16 cellular contexts compared by ENCODE assay signal in genomic region chr12:68785823-68786222, GRCh38. TPM values are rescaled to one million over a fixed set of nuclear protein-coding genes. Genes with fewer than 3 reads are reported as not detected.
DNase-seq lines count a peak whose midpoint lies in the region; TF ChIP-seq lines count a peak whose summit lies in the region.
"Had no signal": no experiment of that assay in that cellular context is flagged by ENCODE, and none has a peak within 500 bp of the region (broad histone marks: within the 10 kb centered on the region; RNA-seq: fewer than 3 reads in every experiment).

No MANE protein-coding gene starts in this region.

- H3K36me3 ChIP-seq in GM23248 (ENCODE audit: low read depth) (no peaks in the 10 kb centered on the region), adipocyte (ENCODE audit: control insufficient read depth, insufficient read depth, low read length, severe bottlenecking) (no peaks in the 10 kb centered on the region), liver (ENCODE audit: control insufficient read depth in 4 of 4, insufficient read depth in 3 of 4, low read depth in 1 of 4, low read length in 3 of 4) (no peaks in the 10 kb centered on the region), transverse colon (no peaks in the 10 kb centered on the region), prostate gland (no peaks in the 10 kb centered on the region), H7 (replicated peaks; ENCODE audit: control insufficient read depth, insufficient read depth, low read length) (no peaks in the 10 kb centered on the region)

- no peaks in the 10 kb centered on the region for H3K79me2 ChIP-seq in GM23248 (ENCODE audit: insufficient read depth)

- WGBS in GM23248 (ENCODE audit: low coverage in 1 of 2, low lambda C conversion rate in 2 of 2, missing lambda C conversion rate in 2 of 2), 2 experiments, result 81 to 88% methylated on average over 5 of the region's 5 CpGs
- 42% methylated on average over 5 of the region's 5 CpGs for WGBS in liver
- WGBS in transverse colon (ENCODE audit: low coverage in 1 of 2), 2 donors, result 81 to 90% methylated on average over 5 of the region's 5 CpGs
- WGBS in prostate gland, result 92% methylated on average over 5 of the region's 5 CpGs

- H3F3A ChIP-seq in GM23248 (ENCODE audit: insufficient read depth), result peaks cover 19% of the 10 kb centered on the region

- 0 out of 2 replicates have a peak overlapping the region, but pooled peaks have one; percentile 21 for H3K27ac ChIP-seq in GM23248
- peak overlapping the region; percentile 4 to 46 for H3K27ac ChIP-seq in liver (ENCODE audit: low read depth in 1 of 2, low read length in 2 of 2)
- H3K27ac ChIP-seq in transverse colon, result peak overlapping the region in 3 of 4 donors; percentile 21 to 64 (median 60)
- H3K27ac ChIP-seq in prostate gland, result no peak overlapping the region
- H3K27ac ChIP-seq: PC-9 had no signal

- intact Hi-C loops in transverse colon (cut with DNase I; ENCODE audit: low total_unique reads) (no loop called here), prostate gland (cut with DNase I) (no loop called here)

- H3K27me3 ChIP-seq in GM23248 (replicated peaks; ENCODE audit: insufficient read depth) (no peaks in the 10 kb centered on the region), adipocyte (replicated peaks; ENCODE audit: control insufficient read depth, insufficient read depth, low read length) (no peaks in the 10 kb centered on the region), liver (ENCODE audit: control insufficient read depth in 4 of 4, insufficient read depth in 4 of 4, low read length in 3 of 4) (no peaks in the 10 kb centered on the region), transverse colon (no peaks in the 10 kb centered on the region), prostate gland (replicated peaks; ENCODE audit: insufficient read depth) (no peaks in the 10 kb centered on the region), H7 (ENCODE audit: control insufficient read depth, insufficient read depth, low read length) (no peaks in the 10 kb centered on the region)

- no peak for TF ChIP-seq RAD21 in liver (IDR thresholded peaks at IDR 0.05)

- H2AFZ ChIP-seq in GM23248, result 0 out of 2 replicates have a peak overlapping the region, but pooled peaks have one; percentile 5
- H2AFZ ChIP-seq: PC-9 had no signal

- no peak for TF ChIP-seq EP300 in transverse colon (IDR thresholded peaks at IDR 0.05; ENCODE audit: low read depth)

- H4K20me1 ChIP-seq in GM23248 (ENCODE audit: insufficient read depth), result no peaks in the 10 kb centered on the region

- TF ChIP-seq CTCF in liver (IDR thresholded peaks at IDR 0.05; ENCODE audit: low read depth, low read length, missing input control), result no peak
- TF ChIP-seq CTCF in transverse colon (IDR thresholded peaks at IDR 0.05), result no peak
- no peak for TF ChIP-seq CTCF in prostate gland (IDR thresholded peaks at IDR 0.05)

- no peak for DNase-seq in GM23248
- DNase-seq in adipocyte (ENCODE audit: low read depth), result no peak
- DNase-seq in transverse colon, result no peak
- DNase-seq in prostate gland (ENCODE audit: low spot score), result no peak
- DNase-seq in iPS-NIHi11 (ENCODE audit: low spot score), result no peak
- DNase-seq in H7, result no peak
- DNase-seq in KBM-7, result no peak
- DNase-seq: Calu3; CD4-positive, alpha-beta memory T cell; DMS53; NCI-H1417; NCI-H187 treated with DMSO at 0.1 percent for 48 hours; NCI-H446; NCI-H69; PC-9 had no signal

- H3K4me3 ChIP-seq in GM23248 (no peak overlapping the region), adipocyte (ENCODE audit: low read length) (peak overlapping the region; percentile 46), liver (ENCODE audit: low read depth in 1 of 3, low read length in 3 of 3) (no peak overlapping the region), transverse colon (no peak overlapping the region), prostate gland (no peak overlapping the region), H7 (ENCODE audit: insufficient read depth, low read depth, low read length) (no peak overlapping the region)
- H3K4me3 ChIP-seq: PC-9 had no signal

- no peaks in the 10 kb centered on the region for H3K9me3 ChIP-seq in GM23248 (ENCODE audit: low read depth)
- no peaks in the 10 kb centered on the region for H3K9me3 ChIP-seq in adipocyte (ENCODE audit: control insufficient read depth, low read length)
- no peaks in the 10 kb centered on the region for H3K9me3 ChIP-seq in liver (ENCODE audit: control insufficient read depth in 4 of 4, low read length in 3 of 4)
- H3K9me3 ChIP-seq in transverse colon, result no peaks in the 10 kb centered on the region
- H3K9me3 ChIP-seq in prostate gland, result no peaks in the 10 kb centered on the region

- no peak overlapping the region for H3K4me2 ChIP-seq in GM23248 (ENCODE audit: unreplicated experiment)
- H3K4me2 ChIP-seq: PC-9 had no signal

- H3K9ac ChIP-seq in GM23248, result no peak overlapping the region
- peak overlapping the region; percentile 30 for H3K9ac ChIP-seq in adipocyte (ENCODE audit: low read length)
- no peak overlapping the region for H3K9ac ChIP-seq in liver (ENCODE audit: low read depth in 1 of 2, low read length in 2 of 2)

- H3K9me2 ChIP-seq in GM23248 (ENCODE audit: insufficient read depth), result no peaks in the 10 kb centered on the region

- no peak for TF ChIP-seq POLR2A in transverse colon (IDR thresholded peaks at IDR 0.05)
- no peak for TF ChIP-seq POLR2A in prostate gland (IDR thresholded peaks at IDR 0.05)

- H3K4me1 ChIP-seq in GM23248 (ENCODE audit: insufficient read depth) (peaks cover 27% of the 10 kb centered on the region), adipocyte (ENCODE audit: control insufficient read depth, insufficient read depth, low read length) (peaks cover 42% of the 10 kb centered on the region), liver (ENCODE audit: control insufficient read depth in 4 of 4, insufficient read depth in 4 of 4, low read length in 3 of 4) (peaks cover 3 to 31% (median 23%) of the 10 kb centered on the region in 4 donors), transverse colon (peaks cover 0 to 11% (median 5%) of the 10 kb centered on the region in 4 donors), prostate gland (replicated peaks) (peaks cover 3% of the 10 kb centered on the region)

- in situ Hi-C loops in GM23248 (cut with MboI) (no loop called here), transverse colon (cut with MboI; ENCODE audit: low pct_ligation_motif_present in 1 of 4, low pct_unique_long_range_greater_than_20kb in 1 of 4, low sequenced_read_pairs in 3 of 4) (no loop called here), KBM-7 (cut with MboI; ENCODE audit: low pct_unique_long_range_greater_than_20kb, low sequenced_read_pairs) (no loop called here)

TF ChIP-seq in liver, 16 proteins besides CTCF, POLR2A, EP300 and RAD21:
- TF ChIP-seq HNF4G (IDR thresholded peaks at IDR 0.05), result peak; percentile 54
- peak; percentile 58 to 74 for TF ChIP-seq HNF4A (conservative IDR thresholded peaks at IDR 0.05)
- TF ChIP-seq RXRA (IDR thresholded peaks at IDR 0.05), result peak in 1 of 2 donors; percentile 22
- TF ChIP-seq NR2F2 (IDR thresholded peaks at IDR 0.05), result no peak
- peak in 1 of 2 donors; percentile 10 for TF ChIP-seq JUND (IDR thresholded peaks at IDR 0.05)
TF ChIP-seq in liver: peak in this region for 4.

RNA-seq across cellular contexts. Expression of gene MDM2, which starts 22.2 kb away (rescaled TPM):
- 111 and 156 TPM in 2 replicates for total RNA-seq in GM23248 (2014; rRNA removed; shearing (Covaris generic))
- polyA plus RNA-seq in GM23248 (2016; fragmentation: Nextera tagmentation; extraction: Ambion mirVana), result 71.4 and 80.4 TPM in 2 replicates
- total RNA-seq in liver, result 10 to 100 TPM; 44.4 to 69.4 TPM
- polyA plus RNA-seq in liver, result 10 to 100 TPM; 10.1 to 29.5 TPM
- total RNA-seq in transverse colon, result 100 to 1,000 TPM in 3 of 4 donors, 10 to 100 TPM in 1; 45.7 to 291 (median 220) TPM
- 10 to 100 TPM; 36.1 to 95.6 TPM for total RNA-seq in prostate gland
- total RNA-seq in H7 (2014; rRNA removed; shearing (Covaris generic)), result 40.6 and 48.3 TPM in 2 replicates

RNA-seq across cellular contexts. Expression of gene SLC35E3, which starts 39.8 kb away (rescaled TPM):
- total RNA-seq in GM23248 (2014; rRNA removed; shearing (Covaris generic)), result 1.9 and 4.9 TPM in 2 replicates
- polyA plus RNA-seq in GM23248 (2016; fragmentation: Nextera tagmentation; extraction: Ambion mirVana) (15.6 and 16.2 TPM in 2 replicates), liver (1 to 10 TPM; 2.1 to 6.0 TPM)
- total RNA-seq in liver (1 to 10 TPM; 4.2 to 5.1 TPM), transverse colon (1 to 10 TPM; 1.6 to 8.1 (median 4.6) TPM), prostate gland (10 to 100 TPM in 1 of 2 donors, 1 to 10 TPM in 1; 8.9 to 10.3 TPM)
- 2.1 and 3.8 TPM in 2 replicates for total RNA-seq in H7 (2014; rRNA removed; shearing (Covaris generic))

Comparison
In these comparisons a context has a peak if more than half of its experiments do, and no peak if none do; other contexts are left out.
1. H3K27ac ChIP-seq: peak in GM23248 (single experiment), liver (2 of 2) and transverse colon (3 of 4); none in prostate gland (0 of 2).